ENCODE assay signal across 9 cellular contexts in genomic region chr14:104370256-104370870, GRCh38.
A peak's percentile ranks its signal among the peaks of the same experiment; 100 is the strongest.
DNase-seq lines count a peak whose midpoint lies in the region; ATAC-seq lines count a peak whose summit lies in the region.
"Had no signal": no experiment of that assay in that cellular context is flagged by ENCODE, and none has a peak within 500 bp of the region (broad histone marks: within the 10 kb centered on the region; RNA-seq: fewer than 3 reads in every experiment).

No MANE protein-coding gene starts in this region.

- ATAC-seq in left colon = peak; percentile 85
- no peak for ATAC-seq in HG02610 (IDR thresholded peaks at IDR 0.05; ENCODE audit: unreplicated experiment)
- ATAC-seq in HG02588 (IDR thresholded peaks at IDR 0.05; ENCODE audit: unreplicated experiment) = no peak

- peak; percentile 47 for DNase-seq in Ammon's horn (ENCODE audit: low spot score)
- DNase-seq in HuH-7 (ENCODE audit: low spot score) = peak; percentile 60
- peak; percentile 67 for DNase-seq in SK-N-DZ (ENCODE audit: low spot score)
- DNase-seq in left colon = peak in 1 of 2 donors; percentile 34
- DNase-seq in stimulated activated CD4-positive, alpha-beta T cell treated with anti-CD3 and anti-CD28 coated beads, Interleukin-2, amount 100 ng/mL, for 24 hours = no peak
- DNase-seq in NCI-H1105 treated with DMSO at 0.1 percent for 48 hours (lab: John Stamatoyannopoulos, UW) = no peak
- DNase-seq: NCI-H2029 had no signal

- intact Hi-C loops in left colon (cut with DNase I, micrococcal nuclease) = no loop called here

Comparison
In these comparisons a context has a peak if more than half of its experiments do, and no peak if none do; other contexts are left out.
1. DNase-seq: peak in Ammon's horn (single experiment), HuH-7 (single experiment) and SK-N-DZ (single experiment); none in stimulated activated CD4-positive, alpha-beta T cell treated with anti-CD3 and anti-CD28 coated beads, Interleukin-2, amount 100 ng/mL, for 24 hours (0 of 2) and NCI-H1105 treated with DMSO at 0.1 percent for 48 hours (single experiment).